Comparison of ENCODE assay signal across 9 cellular contexts in the genomic region with DNA sequence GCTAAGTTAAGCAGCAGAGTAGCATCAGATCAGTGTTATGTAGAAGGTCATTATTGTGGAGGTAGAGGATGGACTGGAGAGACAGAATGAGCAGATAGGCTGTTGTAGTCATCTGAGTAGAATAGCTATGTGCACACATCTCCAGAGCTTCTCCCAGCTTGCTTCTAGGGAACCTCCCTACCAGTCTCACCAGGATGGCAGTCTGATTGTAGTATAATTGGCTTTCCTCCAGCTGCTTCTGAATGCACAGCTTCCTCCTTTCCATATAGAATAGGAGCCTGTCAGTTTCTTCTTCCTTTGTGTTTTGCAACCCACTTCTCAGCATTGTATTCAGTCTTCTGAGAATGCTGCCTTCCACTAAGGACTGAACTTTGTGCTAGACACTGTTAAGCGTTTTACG. TPM values are rescaled to one million over a fixed set of nuclear protein-coding genes. Genes with fewer than 3 reads are reported as not detected.
DNase-seq lines count a peak whose midpoint lies in the region; ATAC-seq, FAIRE-seq and TF ChIP-seq lines count a peak whose summit lies in the region.
"Had no signal": no experiment of that assay in that cellular context is flagged by ENCODE, and none has a peak within 500 bp of the region (broad histone marks: within the 10 kb centered on the region; RNA-seq: fewer than 3 reads in every experiment).

No MANE protein-coding gene starts in this region.

- TF ChIP-seq POLR2A in HepG2 (IDR thresholded peaks at IDR 0.05; ENCODE audit: insufficient read depth in 1 of 2, low read depth in 2 of 2, low read length in 2 of 2): no peak

- DNase-seq in left ventricle myocardium inferior (no peak), cardiac septum (ENCODE audit: low spot score) (no peak), HepG2 (ENCODE audit: low spot score) (no peak), midbrain (lab: John Stamatoyannopoulos, UW) (no peak), T1000 (lab: John Stamatoyannopoulos, UW) (no peak)
- DNase-seq in activated CD8-positive, alpha-beta T cell treated with anti-CD3 and anti-CD28 coated beads for 36 hours: no peak

- intact Hi-C loops in left ventricle myocardium inferior (cut with micrococcal nuclease): no loop called here
- intact Hi-C loops in cardiac septum (cut with DNase I): no loop called here
- intact Hi-C loops in activated CD8-positive, alpha-beta T cell treated with anti-CD3 and anti-CD28 coated beads for 36 hours (cut with micrococcal nuclease): no loop called here
- intact Hi-C loops in HepG2 (cut with micrococcal nuclease; ENCODE audit: unreplicated experiment): no loop called here

- peaks cover 61% of the 10 kb centered on the region for H3K36me3 ChIP-seq in left ventricle myocardium inferior
- H3K36me3 ChIP-seq in HepG2 (replicated peaks in 1 of 2; ENCODE audit: control insufficient read depth in 1 of 2, insufficient read depth in 2 of 2, low read length in 2 of 2): peaks cover 24 to 57% of the 10 kb centered on the region in 2 experiments

- peak overlapping the region; percentile 91 for H3K27ac Mint-ChIP-seq in activated CD8-positive, alpha-beta T cell treated with anti-CD3 and anti-CD28 coated beads for 36 hours

- no TSS peak for BruUV-seq in HepG2 (replicated peaks; lab: Mats Ljungman, UMichigan)

- peaks cover 54% of the 10 kb centered on the region for H3K36me3 Mint-ChIP-seq in activated CD8-positive, alpha-beta T cell treated with anti-CD3 and anti-CD28 coated beads for 36 hours (ENCODE audit: low read depth)

- H3K9me3 Mint-ChIP-seq in activated CD8-positive, alpha-beta T cell treated with anti-CD3 and anti-CD28 coated beads for 36 hours: no peaks in the 10 kb centered on the region

- H3K79me2 ChIP-seq in HepG2 (ENCODE audit: insufficient read depth, low read length): peaks cover 32% of the 10 kb centered on the region

- peak overlapping the region; percentile 27; the same call in 1 of the 2 replicates for H3K9ac ChIP-seq in HepG2 (ENCODE audit: insufficient read depth, low read depth, low read length)

- peak overlapping the region; percentile 80 for H3K4me2 ChIP-seq in HepG2 (ENCODE audit: low read depth, low read length)

- in situ Hi-C loops in HepG2 (cut with HindIII; ENCODE audit: extremely low pct_ligation_motif_present, low pct_unique_long_range_greater_than_20kb): no loop called here

- no peak for ATAC-seq in activated CD8-positive, alpha-beta T cell treated with anti-CD3 and anti-CD28 coated beads for 36 hours
- ATAC-seq in HepG2 (no peak), HG03095 (IDR thresholded peaks at IDR 0.05; ENCODE audit: unreplicated experiment) (no peak), GM19395 (IDR thresholded peaks at IDR 0.05; ENCODE audit: unreplicated experiment) (no peak)

- TF ChIP-seq EP300 in HepG2 (IDR thresholded peaks at IDR 0.05; ENCODE audit: low read depth in 2 of 2, low read length in 2 of 2) (no peak), HepG2 (CRISPR knock-in tag; IDR thresholded peaks at IDR 0.05; ENCODE audit: borderline replicate concordance) (no peak)

- POLR2A ChIA-PET in activated CD8-positive, alpha-beta T cell treated with anti-CD3 and anti-CD28 coated beads for 36 hours (lab: Charles Lee): interaction anchor here (1.3 to 6.7 kb wide), 5 partner anchors 9 to 117 kb away, joined by 3 to 91 read pairs (median 22); no protein-coding TSS in a partner anchor
- POLR2A ChIA-PET in HepG2 (lab: Yijun Ruan, JAX): interaction anchor here (0.8 to 3.0 kb wide), 5 partner anchors 12 to 318 kb away, joined by 3 to 8 read pairs (median 3); a partner anchor contains a TSS

- H3K4me3 ChIP-seq in left ventricle myocardium inferior (peak overlapping the region; percentile 84), HepG2 (replicated peaks in 1 of 3; ENCODE audit: insufficient read depth in 1 of 3, low read depth in 2 of 3, low read length in 3 of 3) (peak overlapping the region in 2 of 3 experiments; percentile 10 to 27; a peak in 2 of 6 replicates)

- CTCF ChIA-PET in activated CD8-positive, alpha-beta T cell treated with anti-CD3 and anti-CD28 coated beads for 36 hours (lab: Charles Lee): interaction anchor here (1.3 to 17.7 kb wide), 5 partner anchors 16 to 139 kb away, joined by 3 to 199 read pairs (median 10); a partner anchor contains a TSS
- CTCF ChIA-PET in HepG2 (lab: Yijun Ruan, JAX; ENCODE audit: low intra/inter-chr PET ratio, low total read pairs): no interaction called here

- H3K4me1 ChIP-seq in left ventricle myocardium inferior: peaks cover 58% of the 10 kb centered on the region
- H3K4me1 ChIP-seq in HepG2 (ENCODE audit: insufficient read depth, low read length): peaks cover 51% of the 10 kb centered on the region

- TF ChIP-seq CTCF in left ventricle myocardium inferior (IDR thresholded peaks at IDR 0.05; ENCODE audit: borderline replicate concordance): no peak
- TF ChIP-seq CTCF in activated CD8-positive, alpha-beta T cell treated with anti-CD3 and anti-CD28 coated beads for 36 hours (IDR thresholded peaks at IDR 0.05): no peak
- no peak for TF ChIP-seq CTCF in HepG2 (CRISPR knock-in tag; IDR thresholded peaks at IDR 0.05)

- H3K4me1 Mint-ChIP-seq in activated CD8-positive, alpha-beta T cell treated with anti-CD3 and anti-CD28 coated beads for 36 hours (ENCODE audit: low read depth): peaks cover 50% of the 10 kb centered on the region

- no peak for TF ChIP-seq RAD21 in HepG2 (CRISPR knock-in tag; IDR thresholded peaks at IDR 0.05)

- WGBS in HepG2 (ENCODE audit: low lambda C conversion rate): 90% methylated on average over 2 of the region's 2 CpGs

- peaks cover 15% of the 10 kb centered on the region for H4K20me1 ChIP-seq in HepG2 (ENCODE audit: insufficient read depth, low read length)

- H2AFZ ChIP-seq in HepG2 (ENCODE audit: low read length): no peak overlapping the region

- H3K9me3 ChIP-seq in left ventricle myocardium inferior (replicated peaks) (no peaks in the 10 kb centered on the region), HepG2 (ENCODE audit: low read length) (no peaks in the 10 kb centered on the region)

- H3K27ac ChIP-seq in left ventricle myocardium inferior (replicated peaks) (no peak overlapping the region), HepG2 (ENCODE audit: extremely low read length, insufficient read depth, low read length) (no peak overlapping the region)

- peak overlapping the region; percentile 89 for H3K4me3 Mint-ChIP-seq in activated CD8-positive, alpha-beta T cell treated with anti-CD3 and anti-CD28 coated beads for 36 hours

- no peak for FAIRE-seq in HepG2 (lab: Jason Lieb, UNC)

- no peaks in the 10 kb centered on the region for H3K27me3 Mint-ChIP-seq in activated CD8-positive, alpha-beta T cell treated with anti-CD3 and anti-CD28 coated beads for 36 hours

- H3K27me3 ChIP-seq in left ventricle myocardium inferior (ENCODE audit: low read depth) (no peaks in the 10 kb centered on the region), HepG2 (ENCODE audit: control insufficient read depth in 1 of 2, insufficient read depth in 2 of 2, low read length in 2 of 2) (no peaks in the 10 kb centered on the region; a peak in 1 of 5 replicates)

RNA-seq across cellular contexts. Expression of a gene that starts 2.1 kb away (rescaled TPM):
- total RNA-seq in left ventricle myocardium inferior (12.2 TPM), cardiac septum (16.5 TPM), HepG2 (2016; rRNA removed; fragmentation: Illumina TruSeq; extraction: Trizol) (2.7 and 7.2 TPM in 2 replicates)
- 10 to 100 TPM; 13.8 to 18.6 TPM for total RNA-seq in activated CD8-positive, alpha-beta T cell treated with anti-CD3 and anti-CD28 coated beads for 36 hours
- total RNA-seq in HepG2 (2016; cell fraction: cytosol; rRNA removed; fragmentation: Illumina TruSeq; extraction: Trizol; ENCODE audit: low read depth): 3.9 and 6.0 TPM in 2 replicates
- total RNA-seq in HepG2 (2016; cell fraction: insoluble cytoplasmic fraction; rRNA removed; fragmentation: Illumina TruSeq; extraction: Trizol): 1.3 and 7.7 TPM in 2 replicates
- 2.3 TPM in 2 replicates for total RNA-seq in HepG2 (2016; cell fraction: membrane; rRNA removed; fragmentation: Illumina TruSeq; extraction: Trizol)
- 12.9 and 16.2 TPM in 2 replicates for total RNA-seq in HepG2 (2016; cell fraction: nucleus; rRNA removed; fragmentation: Illumina TruSeq; extraction: Trizol)
- polyA plus RNA-seq in HepG2 (2011; rRNA removed): 23.5 and 25.2 TPM in 2 replicates
- 4.3 and 5.6 TPM in 2 replicates for polyA plus RNA-seq in HepG2 (2011; cell fraction: cytosol; rRNA removed)
- 112 and 125 TPM in 2 replicates for polyA plus RNA-seq in HepG2 (2011; cell fraction: nucleus; rRNA removed)
- 10.0 and 10.8 TPM in 2 replicates for polyA plus RNA-seq in HepG2 (2012)
- 0.41 and 0.44 TPM in 2 replicates for polyA plus RNA-seq in HepG2 (2016; cell fraction: cytosol; fragmentation: Illumina TruSeq; extraction: Trizol; ENCODE audit: low read depth)
- polyA plus RNA-seq in HepG2 (2016; cell fraction: insoluble cytoplasmic fraction; fragmentation: Illumina TruSeq; extraction: Trizol; ENCODE audit: low read depth): 2.9 and 3.3 TPM in 2 replicates
- 1.2 TPM in 2 replicates for polyA plus RNA-seq in HepG2 (2016; cell fraction: membrane; fragmentation: Illumina TruSeq; extraction: Trizol; ENCODE audit: low read depth)
- polyA plus RNA-seq in HepG2 (2016; cell fraction: nucleus; fragmentation: Illumina TruSeq; extraction: Trizol; ENCODE audit: insufficient read depth, low read depth): 64.6 and 67.6 TPM in 2 replicates
- 12.1 and 29.8 TPM in 2 replicates for polyA minus RNA-seq in HepG2 (2011; rRNA and poly(A)+ RNA removed; ENCODE audit: low replicate concordance)
- polyA minus RNA-seq in HepG2 (2011; cell fraction: cytosol; rRNA and poly(A)+ RNA removed): 1.8 and 1.9 TPM in 2 replicates
- polyA minus RNA-seq in HepG2 (2011; cell fraction: nucleus; rRNA and poly(A)+ RNA removed): 20.1 and 26.4 TPM in 2 replicates

RNA-seq across cellular contexts. Expression of a gene that starts 2.3 kb away (rescaled TPM):
- 26.5 TPM for total RNA-seq in left ventricle myocardium inferior
- 19.2 TPM for total RNA-seq in cardiac septum
- total RNA-seq in activated CD8-positive, alpha-beta T cell treated with anti-CD3 and anti-CD28 coated beads for 36 hours: 10 to 100 TPM; 31.3 to 35.9 TPM
- total RNA-seq in HepG2 (2016; rRNA removed; fragmentation: Illumina TruSeq; extraction: Trizol): 15.0 and 16.9 TPM in 2 replicates
- total RNA-seq in HepG2 (2016; cell fraction: cytosol; rRNA removed; fragmentation: Illumina TruSeq; extraction: Trizol; ENCODE audit: low read depth): 2.4 and 4.8 TPM in 2 replicates
- total RNA-seq in HepG2 (2016; cell fraction: insoluble cytoplasmic fraction; rRNA removed; fragmentation: Illumina TruSeq; extraction: Trizol): 13.9 and 16.1 TPM in 2 replicates
- 11.3 and 11.8 TPM in 2 replicates for total RNA-seq in HepG2 (2016; cell fraction: membrane; rRNA removed; fragmentation: Illumina TruSeq; extraction: Trizol)
- 20.9 and 23.7 TPM in 2 replicates for total RNA-seq in HepG2 (2016; cell fraction: nucleus; rRNA removed; fragmentation: Illumina TruSeq; extraction: Trizol)
- 19.0 and 22.0 TPM in 2 replicates for polyA plus RNA-seq in HepG2 (2011; rRNA removed)
- polyA plus RNA-seq in HepG2 (2011; cell fraction: cytosol; rRNA removed): 7.2 and 8.9 TPM in 2 replicates
- 49.3 and 50.2 TPM in 2 replicates for polyA plus RNA-seq in HepG2 (2011; cell fraction: nucleus; rRNA removed)
- polyA plus RNA-seq in HepG2 (2012): 15.4 and 16.5 TPM in 2 replicates
- 1.4 and 2.0 TPM in 2 replicates for polyA plus RNA-seq in HepG2 (2016; cell fraction: cytosol; fragmentation: Illumina TruSeq; extraction: Trizol; ENCODE audit: low read depth)
- 11.3 and 12.0 TPM in 2 replicates for polyA plus RNA-seq in HepG2 (2016; cell fraction: insoluble cytoplasmic fraction; fragmentation: Illumina TruSeq; extraction: Trizol; ENCODE audit: low read depth)
- 4.1 and 5.8 TPM in 2 replicates for polyA plus RNA-seq in HepG2 (2016; cell fraction: membrane; fragmentation: Illumina TruSeq; extraction: Trizol; ENCODE audit: low read depth)
- polyA plus RNA-seq in HepG2 (2016; cell fraction: nucleus; fragmentation: Illumina TruSeq; extraction: Trizol; ENCODE audit: insufficient read depth, low read depth): 21.2 and 25.1 TPM in 2 replicates
- polyA minus RNA-seq in HepG2 (2011; rRNA and poly(A)+ RNA removed; ENCODE audit: low replicate concordance): 41.0 and 77.8 TPM in 2 replicates
- 8.4 and 10.6 TPM in 2 replicates for polyA minus RNA-seq in HepG2 (2011; cell fraction: cytosol; rRNA and poly(A)+ RNA removed)
- 91.4 and 93.6 TPM in 2 replicates for polyA minus RNA-seq in HepG2 (2011; cell fraction: nucleus; rRNA and poly(A)+ RNA removed)

RNA-seq across cellular contexts. Expression of a gene that starts 24.2 kb away (rescaled TPM):
- total RNA-seq in left ventricle myocardium inferior (1.1 TPM), cardiac septum (1.4 TPM), HepG2 (2016; rRNA removed; fragmentation: Illumina TruSeq; extraction: Trizol) (0.13 and 0.18 TPM in 2 replicates)
- 100 to 1,000 TPM; 121 to 137 TPM for total RNA-seq in activated CD8-positive, alpha-beta T cell treated with anti-CD3 and anti-CD28 coated beads for 36 hours
- total RNA-seq in HepG2 (2016; cell fraction: cytosol; rRNA removed; fragmentation: Illumina TruSeq; extraction: Trizol; ENCODE audit: low read depth): not detected in 2 replicates
- total RNA-seq in HepG2 (2016; cell fraction: insoluble cytoplasmic fraction; rRNA removed; fragmentation: Illumina TruSeq; extraction: Trizol): 0.32 TPM in 1 of 2 replicates, not detected in the other
- total RNA-seq in HepG2 (2016; cell fraction: membrane; rRNA removed; fragmentation: Illumina TruSeq; extraction: Trizol): not detected in 2 replicates
- not detected in 2 replicates for total RNA-seq in HepG2 (2016; cell fraction: nucleus; rRNA removed; fragmentation: Illumina TruSeq; extraction: Trizol)
- 0.14 and 0.16 TPM in 2 replicates for polyA plus RNA-seq in HepG2 (2011; rRNA removed)
- 0.09 and 0.13 TPM in 2 replicates for polyA plus RNA-seq in HepG2 (2011; cell fraction: cytosol; rRNA removed)
- polyA plus RNA-seq in HepG2 (2011; cell fraction: nucleus; rRNA removed): 0.39 and 0.40 TPM in 2 replicates
- polyA plus RNA-seq in HepG2 (2012): 0.20 and 0.30 TPM in 2 replicates
- not detected in 2 replicates for polyA plus RNA-seq in HepG2 (2016; cell fraction: cytosol; fragmentation: Illumina TruSeq; extraction: Trizol; ENCODE audit: low read depth)
- polyA plus RNA-seq in HepG2 (2016; cell fraction: insoluble cytoplasmic fraction; fragmentation: Illumina TruSeq; extraction: Trizol; ENCODE audit: low read depth): 0.33 TPM in 1 of 2 replicates, not detected in the other
- polyA plus RNA-seq in HepG2 (2016; cell fraction: membrane; fragmentation: Illumina TruSeq; extraction: Trizol; ENCODE audit: low read depth): not detected in 2 replicates
- 0.20 TPM in 1 of 2 replicates, not detected in the other for polyA plus RNA-seq in HepG2 (2016; cell fraction: nucleus; fragmentation: Illumina TruSeq; extraction: Trizol; ENCODE audit: insufficient read depth, low read depth)
- 0.40 and 2.6 TPM in 2 replicates for polyA minus RNA-seq in HepG2 (2011; rRNA and poly(A)+ RNA removed; ENCODE audit: low replicate concordance)
- not detected in 2 replicates for polyA minus RNA-seq in HepG2 (2011; cell fraction: cytosol; rRNA and poly(A)+ RNA removed)
- polyA minus RNA-seq in HepG2 (2011; cell fraction: nucleus; rRNA and poly(A)+ RNA removed): not detected in 2 replicates
- total RNA-seq: lung microvascular endothelial cell had no signal

RNA-seq across cellular contexts. Expression of a gene that starts 49.2 kb away (rescaled TPM):
- total RNA-seq in left ventricle myocardium inferior (14.9 TPM), cardiac septum (21.2 TPM), HepG2 (2016; rRNA removed; fragmentation: Illumina TruSeq; extraction: Trizol) (0.77 and 0.91 TPM in 2 replicates)
- 10 to 100 TPM; 19.7 to 20.3 TPM for total RNA-seq in activated CD8-positive, alpha-beta T cell treated with anti-CD3 and anti-CD28 coated beads for 36 hours
- total RNA-seq in HepG2 (2016; cell fraction: cytosol; rRNA removed; fragmentation: Illumina TruSeq; extraction: Trizol; ENCODE audit: low read depth): 0.18 and 0.91 TPM in 2 replicates
- total RNA-seq in HepG2 (2016; cell fraction: insoluble cytoplasmic fraction; rRNA removed; fragmentation: Illumina TruSeq; extraction: Trizol): 0.49 and 1.3 TPM in 2 replicates
- 0.90 and 1.1 TPM in 2 replicates for total RNA-seq in HepG2 (2016; cell fraction: membrane; rRNA removed; fragmentation: Illumina TruSeq; extraction: Trizol)
- 0.72 and 1.5 TPM in 2 replicates for total RNA-seq in HepG2 (2016; cell fraction: nucleus; rRNA removed; fragmentation: Illumina TruSeq; extraction: Trizol)
- polyA plus RNA-seq in HepG2 (2011; rRNA removed): 1.5 and 1.6 TPM in 2 replicates
- polyA plus RNA-seq in HepG2 (2011; cell fraction: cytosol; rRNA removed): 0.87 and 1.9 TPM in 2 replicates
- 3.2 and 4.1 TPM in 2 replicates for polyA plus RNA-seq in HepG2 (2011; cell fraction: nucleus; rRNA removed)
- polyA plus RNA-seq in HepG2 (2012): 0.89 and 0.92 TPM in 2 replicates
- polyA plus RNA-seq in HepG2 (2016; cell fraction: cytosol; fragmentation: Illumina TruSeq; extraction: Trizol; ENCODE audit: low read depth): 0.21 and 0.27 TPM in 2 replicates
- 1.0 and 1.1 TPM in 2 replicates for polyA plus RNA-seq in HepG2 (2016; cell fraction: insoluble cytoplasmic fraction; fragmentation: Illumina TruSeq; extraction: Trizol; ENCODE audit: low read depth)
- polyA plus RNA-seq in HepG2 (2016; cell fraction: membrane; fragmentation: Illumina TruSeq; extraction: Trizol; ENCODE audit: low read depth): 0.57 and 0.81 TPM in 2 replicates
- 2.2 and 2.3 TPM in 2 replicates for polyA plus RNA-seq in HepG2 (2016; cell fraction: nucleus; fragmentation: Illumina TruSeq; extraction: Trizol; ENCODE audit: insufficient read depth, low read depth)
- 4.0 and 33.4 TPM in 2 replicates for polyA minus RNA-seq in HepG2 (2011; rRNA and poly(A)+ RNA removed; ENCODE audit: low replicate concordance)
- 0.99 and 1.1 TPM in 2 replicates for polyA minus RNA-seq in HepG2 (2011; cell fraction: cytosol; rRNA and poly(A)+ RNA removed)
- polyA minus RNA-seq in HepG2 (2011; cell fraction: nucleus; rRNA and poly(A)+ RNA removed): 0.25 and 1.7 TPM in 2 replicates

Comparison
In these comparisons a context has a peak if more than half of its experiments do, and no peak if none do; other contexts are left out.
1. RNA of a gene that starts 24.2 kb away (total RNA-seq): 121 to 137 TPM in activated CD8-positive, alpha-beta T cell treated with anti-CD3 and anti-CD28 coated beads for 36 hours; 1.4 TPM in cardiac septum (single experiment), 1.1 TPM in left ventricle myocardium inferior (single experiment) and 0.13 to 0.32 TPM in HepG2; every median in the first group is over 10 times any median in the second.